ENCODE assay signal across 1 cellular context in the genomic region with DNA sequence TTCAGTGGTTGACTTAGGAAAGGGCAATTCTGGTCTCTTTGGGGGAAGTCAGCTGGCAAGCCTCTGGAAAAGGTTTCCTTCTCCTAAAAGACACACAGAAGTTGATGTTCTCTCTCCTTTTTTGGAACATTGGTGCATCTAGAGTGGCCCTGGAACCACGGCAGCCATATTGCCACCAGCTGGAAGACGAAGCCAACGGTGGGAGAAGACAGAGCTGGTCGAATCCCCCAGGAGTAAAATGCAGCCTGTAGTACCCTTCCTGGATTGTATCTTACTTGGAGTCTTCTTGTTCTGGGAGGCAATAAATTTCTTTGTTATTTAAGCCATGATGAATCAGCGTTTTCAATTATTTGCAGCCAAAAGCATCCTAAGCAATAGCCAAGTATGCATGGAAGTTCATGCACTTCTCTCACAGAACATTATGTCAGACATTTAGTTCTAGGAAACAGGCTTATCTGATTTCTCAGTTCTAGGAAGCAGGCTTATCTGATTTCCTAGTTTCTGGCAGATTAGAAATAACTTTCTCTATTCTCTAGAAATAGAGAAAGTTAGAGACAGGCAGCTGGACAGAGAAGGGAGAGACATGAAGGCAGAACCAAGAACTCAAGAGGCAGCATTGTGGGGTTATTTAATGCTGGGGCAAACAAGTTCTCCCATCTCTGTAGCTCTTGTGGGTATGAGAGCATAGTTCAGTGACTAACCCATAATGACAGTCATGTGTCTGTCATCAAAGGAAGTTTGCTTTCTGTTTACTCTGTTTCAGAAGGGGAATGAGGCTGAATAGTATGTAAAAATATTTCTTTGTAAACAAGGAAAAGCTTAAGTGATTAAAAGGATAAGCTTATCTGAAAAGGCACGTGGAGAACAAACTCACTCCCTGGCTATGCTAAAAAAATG.
TF ChIP-seq lines count a peak whose summit lies in the region.

No MANE protein-coding gene starts in this region.

TF ChIP-seq in A549, 52 proteins besides CTCF, POLR2A, EP300 and RAD21 (continued from another document):
- TF ChIP-seq, protein P1, sequence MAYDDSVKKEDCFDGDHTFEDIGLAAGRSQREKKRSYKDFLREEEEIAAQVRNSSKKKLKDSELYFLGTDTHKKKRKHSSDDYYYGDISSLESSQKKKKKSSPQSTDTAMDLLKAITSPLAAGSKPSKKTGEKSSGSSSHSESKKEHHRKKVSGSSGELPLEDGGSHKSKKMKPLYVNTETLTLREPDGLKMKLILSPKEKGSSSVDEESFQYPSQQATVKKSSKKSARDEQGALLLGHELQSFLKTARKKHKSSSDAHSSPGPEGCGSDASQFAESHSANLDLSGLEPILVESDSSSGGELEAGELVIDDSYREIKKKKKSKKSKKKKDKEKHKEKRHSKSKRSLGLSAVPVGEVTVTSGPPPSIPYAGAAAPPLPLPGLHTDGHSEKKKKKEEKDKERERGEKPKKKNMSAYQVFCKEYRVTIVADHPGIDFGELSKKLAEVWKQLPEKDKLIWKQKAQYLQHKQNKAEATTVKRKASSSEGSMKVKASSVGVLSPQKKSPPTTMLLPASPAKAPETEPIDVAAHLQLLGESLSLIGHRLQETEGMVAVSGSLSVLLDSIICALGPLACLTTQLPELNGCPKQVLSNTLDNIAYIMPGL (CRISPR knock-in tag; IDR thresholded peaks at IDR 0.05; ENCODE audit: borderline replicate concordance) = no peak
- TF ChIP-seq SMC3 (IDR thresholded peaks at IDR 0.05) = no peak
- no peak for TF ChIP-seq PHF8 (IDR thresholded peaks at IDR 0.05; ENCODE audit: borderline replicate concordance, low read depth)
- no peak for TF ChIP-seq FOSB (CRISPR knock-in tag; IDR thresholded peaks at IDR 0.05)
- no peak for TF ChIP-seq KDM1A (IDR thresholded peaks at IDR 0.05; ENCODE audit: low read depth)
